Comparison of ENCODE assay signal across 33 cellular contexts in the genomic region with DNA sequence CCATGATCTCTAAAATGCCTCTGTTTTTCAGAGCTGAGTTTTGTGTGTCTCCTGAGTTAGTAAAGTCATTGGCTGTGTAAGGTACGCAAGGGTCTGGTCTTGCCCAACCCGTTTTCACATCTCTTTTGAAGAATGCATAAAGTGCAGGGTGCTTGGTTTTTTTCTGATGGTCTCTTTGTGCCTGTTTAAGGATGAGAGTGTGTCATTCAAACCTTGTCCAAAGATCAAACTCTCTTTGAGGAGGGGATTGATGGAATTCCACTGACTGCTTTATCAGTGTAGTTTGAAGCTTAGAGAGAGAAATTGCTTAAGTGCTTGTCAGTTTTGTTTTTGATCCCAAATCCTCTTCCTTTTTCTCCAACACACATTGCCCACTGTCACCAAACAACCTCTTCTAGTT. TPM values are rescaled to one million over a fixed set of nuclear protein-coding genes. Genes with fewer than 3 reads are reported as not detected.
"Had no signal": no experiment of that assay in that cellular context is flagged by ENCODE, and none has a peak within 500 bp of the region (broad histone marks: within the 10 kb centered on the region; RNA-seq: fewer than 3 reads in every experiment).

No MANE protein-coding gene starts in this region.

- H3K36me3 Mint-ChIP-seq: stimulated activated effector memory CD8-positive, alpha-beta T cell treated with anti-CD3 and anti-CD28 coated beads, Interleukin-12 subunit alpha, Interleukin-12 subunit beta, amount 100 ng/mL, for 72 hours; stimulated activated memory B cell treated with anti-CD40 and anti-IgM and Interleukin-4, amounts not matched to agents 10 μg/mL and 1 μg/mL and 100 μg/mL, for 72 hours; stimulated activated naive B cell treated with anti-CD40 and anti-IgM and Interleukin-4, amounts not matched to agents 10 μg/mL and 1 μg/mL and 100 μg/mL, for 72 hours; type B pancreatic cell had no signal

- H3K4me3 ChIP-seq: stomach, suprapubic skin, testis, thoracic aorta, thyroid gland, tibial artery, tibial nerve, transverse colon, upper lobe of left lung, upper lobe of right lung, uterus, vagina had no signal

- H3K9me3 Mint-ChIP-seq: stimulated activated effector memory CD8-positive, alpha-beta T cell treated with anti-CD3 and anti-CD28 coated beads, Interleukin-12 subunit alpha, Interleukin-12 subunit beta, amount 100 ng/mL, for 72 hours; stimulated activated memory B cell treated with anti-CD40 and anti-IgM and Interleukin-4, amounts not matched to agents 10 μg/mL and 1 μg/mL and 100 μg/mL, for 72 hours; stimulated activated naive B cell treated with anti-CD40 and anti-IgM and Interleukin-4, amounts not matched to agents 10 μg/mL and 1 μg/mL and 100 μg/mL, for 72 hours; stimulated activated naive CD8-positive, alpha-beta T cell treated with anti-CD3 and anti-CD28 coated beads, Interleukin-15, Interleukin-2, amounts not matched to agents 100 ng/mL and 50 ng/mL, for 24 hours; type B pancreatic cell had no signal

- H3K4me3 Mint-ChIP-seq: stimulated activated effector memory CD8-positive, alpha-beta T cell treated with anti-CD3 and anti-CD28 coated beads, Interleukin-12 subunit alpha, Interleukin-12 subunit beta, amount 100 ng/mL, for 72 hours; stimulated activated memory B cell treated with anti-CD40 and anti-IgM and Interleukin-4, amounts not matched to agents 10 μg/mL and 1 μg/mL and 100 μg/mL, for 72 hours; stimulated activated naive B cell treated with anti-CD40 and anti-IgM and Interleukin-4, amounts not matched to agents 10 μg/mL and 1 μg/mL and 100 μg/mL, for 72 hours; stimulated activated naive CD8-positive, alpha-beta T cell treated with anti-CD3 and anti-CD28 coated beads, Interleukin-15, amount 100 ng/mL, for 72 hours; stimulated activated naive CD8-positive, alpha-beta T cell treated with anti-CD3 and anti-CD28 coated beads, Interleukin-15, Interleukin-2, amounts not matched to agents 100 ng/mL and 50 ng/mL, for 24 hours; type B pancreatic cell had no signal

- H3K27ac ChIP-seq: stomach, suprapubic skin, testis, thoracic aorta, thyroid gland, tibial artery, tibial nerve, transverse colon, upper lobe of left lung, upper lobe of right lung, uterus, vagina had no signal

- H3K4me1 ChIP-seq: stomach, suprapubic skin, testis, thyroid gland, tibial artery, tibial nerve, transverse colon, upper lobe of left lung, upper lobe of right lung, uterus, vagina had no signal

- H3K9me3 ChIP-seq: stomach, suprapubic skin, testis, thoracic aorta, thyroid gland, tibial artery, tibial nerve, transverse colon, upper lobe of left lung, upper lobe of right lung, uterus, vagina had no signal

- H3K27me3 Mint-ChIP-seq: stimulated activated memory B cell treated with anti-CD40 and anti-IgM and Interleukin-4, amounts not matched to agents 10 μg/mL and 1 μg/mL and 100 μg/mL, for 72 hours had no signal

- H3K4me1 Mint-ChIP-seq: stimulated activated effector memory CD8-positive, alpha-beta T cell treated with anti-CD3 and anti-CD28 coated beads, Interleukin-12 subunit alpha, Interleukin-12 subunit beta, amount 100 ng/mL, for 72 hours; stimulated activated memory B cell treated with anti-CD40 and anti-IgM and Interleukin-4, amounts not matched to agents 10 μg/mL and 1 μg/mL and 100 μg/mL, for 72 hours; stimulated activated naive B cell treated with anti-CD40 and anti-IgM and Interleukin-4, amounts not matched to agents 10 μg/mL and 1 μg/mL and 100 μg/mL, for 72 hours; stimulated activated naive CD8-positive, alpha-beta T cell treated with anti-CD3 and anti-CD28 coated beads, Interleukin-15, amount 100 ng/mL, for 72 hours had no signal

- DNase-seq: stimulated activated CD4-positive, alpha-beta T cell treated with anti-CD3 and anti-CD28 coated beads, Interleukin-2, amount 100 ng/mL, for 48 hours; stimulated activated CD4-positive, alpha-beta T cell treated with anti-CD3 and anti-CD28 coated beads, Interleukin-4, amount 100 ng/mL, for 1 hour; stimulated activated CD4-positive, alpha-beta T cell treated with anti-CD3 and anti-CD28 coated beads, Interleukin-4, amount 100 ng/mL, for 24 hours; stimulated activated CD4-positive, alpha-beta T cell treated with anti-CD3 and anti-CD28 coated beads, Interleukin-4, amount 100 ng/mL, for 4 hours; stimulated activated CD8-positive, alpha-beta memory T cell treated with anti-CD3 and anti-CD28 coated beads, Interleukin-4, amount 100 ng/mL, for 48 hours; stimulated activated naive B cell treated with anti-CD40 and anti-IgM and Interleukin-4, amounts not matched to agents 10 μg/mL and 1 μg/mL and 100 μg/mL, for 72 hours; stimulated activated naive CD4-positive, alpha-beta T cell; stimulated activated naive CD4-positive, alpha-beta T cell treated with Interleukin-2 at 50 U/mL for 16 hours; stimulated activated naive CD8-positive, alpha-beta T cell treated with anti-CD3 and anti-CD28 coated beads, Interleukin-15, amount 100 ng/mL, for 72 hours; stimulated activated naive CD8-positive, alpha-beta T cell treated with anti-CD3 and anti-CD28 coated beads, Interleukin-15, Interleukin-2, amounts not matched to agents 100 U/mL and 50 U/mL, for 24 hours; stomach; substantia nigra; testis; thyroid gland; tibial artery; transverse colon; trophoblast cell; upper lobe of left lung; upper lobe of right lung; uterus had no signal

- FAIRE-seq: urothelium cell line had no signal

- H3K36me3 ChIP-seq: stomach, suprapubic skin, thoracic aorta, thyroid gland, tibial artery, tibial nerve, transverse colon, upper lobe of left lung, upper lobe of right lung, vagina had no signal

- H3K27ac Mint-ChIP-seq: stimulated activated effector memory CD8-positive, alpha-beta T cell treated with anti-CD3 and anti-CD28 coated beads, Interleukin-12 subunit alpha, Interleukin-12 subunit beta, amount 100 ng/mL, for 72 hours; stimulated activated memory B cell treated with anti-CD40 and anti-IgM and Interleukin-4, amounts not matched to agents 10 μg/mL and 1 μg/mL and 100 μg/mL, for 72 hours; stimulated activated naive B cell treated with anti-CD40 and anti-IgM and Interleukin-4, amounts not matched to agents 10 μg/mL and 1 μg/mL and 100 μg/mL, for 72 hours; stimulated activated naive CD8-positive, alpha-beta T cell treated with anti-CD3 and anti-CD28 coated beads, Interleukin-15, amount 100 ng/mL, for 72 hours; stimulated activated naive CD8-positive, alpha-beta T cell treated with anti-CD3 and anti-CD28 coated beads, Interleukin-15, Interleukin-2, amounts not matched to agents 100 ng/mL and 50 ng/mL, for 24 hours; type B pancreatic cell had no signal

- ATAC-seq: stimulated activated effector memory CD8-positive, alpha-beta T cell treated with anti-CD3 and anti-CD28 coated beads, Interleukin-12 subunit alpha, Interleukin-12 subunit beta, amount 100 ng/mL, for 72 hours; stimulated activated memory B cell treated with anti-CD40 and anti-IgM and Interleukin-4, amounts not matched to agents 10 μg/mL and 1 μg/mL and 100 μg/mL, for 72 hours; stimulated activated naive B cell treated with anti-CD40 and anti-IgM and Interleukin-4, amounts not matched to agents 10 μg/mL and 1 μg/mL and 100 μg/mL, for 72 hours; stimulated activated naive CD8-positive, alpha-beta T cell treated with anti-CD3 and anti-CD28 coated beads, Interleukin-15, amount 100 ng/mL, for 72 hours; stimulated activated naive CD8-positive, alpha-beta T cell treated with anti-CD3 and anti-CD28 coated beads, Interleukin-15, Interleukin-2, amounts not matched to agents 100 U/mL and 50 U/mL, for 24 hours; upper lobe of right lung had no signal

- H3K27me3 ChIP-seq: testis, thyroid gland, tibial artery, tibial nerve, transverse colon, upper lobe of left lung, upper lobe of right lung, uterus, vagina had no signal

RNA-seq across cellular contexts. Expression of gene C8B, which starts 20.0 kb away (rescaled TPM):
- total RNA-seq: stomach, subcutaneous adipose tissue, suprapubic skin, temporal lobe, thoracic aorta, thyroid gland, tibial nerve, transverse colon, upper lobe of right lung, ureter, urinary bladder, uterus, vagina had no signal
